In genomic region chr19:58350001-58350801, GRCh38 we compare ENCODE assay signal across 19 cellular contexts. TPM values are rescaled to one million over a fixed set of nuclear protein-coding genes. Genes with fewer than 3 reads are reported as not detected.
A peak's percentile ranks its signal among the peaks of the same experiment; 100 is the strongest.
DNase-seq lines count a peak whose midpoint lies in the region; ATAC-seq, FAIRE-seq and TF ChIP-seq lines count a peak whose summit lies in the region.
"Had no signal": no experiment of that assay in that cellular context is flagged by ENCODE, and none has a peak within 500 bp of the region (broad histone marks: within the 10 kb centered on the region; RNA-seq: fewer than 3 reads in every experiment).

No MANE protein-coding gene starts in this region.

- H3K36me3 Mint-ChIP-seq in activated CD8-positive, alpha-beta memory T cell treated with anti-CD3 and anti-CD28 coated beads, Interleukin-2, amount 10 ng/mL, durations not matched to agents 7 days and 5 days, result peaks cover 17% of the 10 kb centered on the region
- peaks cover 12% of the 10 kb centered on the region for H3K36me3 Mint-ChIP-seq in chondrocyte (ENCODE audit: low read depth)
- peaks cover 36 to 43% of the 10 kb centered on the region in 2 donors for H3K36me3 Mint-ChIP-seq in stimulated activated naive B cell treated with anti-CD40 and anti-IgM and Interleukin-4, amounts not matched to agents 10 μg/mL and 1 μg/mL and 100 μg/mL, for 72 hours

- no peaks in the 10 kb centered on the region for H3K79me2 ChIP-seq in HepG2 (ENCODE audit: insufficient read depth, low read length)

- ATAC-seq in activated CD8-positive, alpha-beta memory T cell treated with anti-CD3 and anti-CD28 coated beads, Interleukin-2, amount 10 ng/mL, durations not matched to agents 7 days and 5 days, result no peak
- no peak for ATAC-seq in HepG2
- no peak for ATAC-seq in stimulated activated naive B cell treated with anti-CD40 and anti-IgM and Interleukin-4, amounts not matched to agents 10 μg/mL and 1 μg/mL and 100 μg/mL, for 72 hours (replicated peaks)

- no peak for FAIRE-seq in HepG2 (lab: Jason Lieb, UNC)
- FAIRE-seq: A204.1 had no signal

- TF ChIP-seq CTCF in chondrocyte (IDR thresholded peaks at IDR 0.05) (no peak), HepG2 (CRISPR knock-in tag; IDR thresholded peaks at IDR 0.05) (no peak), sigmoid colon (IDR thresholded peaks at IDR 0.05) (no peak), brain microvascular endothelial cell (IDR thresholded peaks at IDR 0.05; ENCODE audit: low read depth, low read length, missing control alignments) (no peak)

- H3K4me1 Mint-ChIP-seq in activated CD8-positive, alpha-beta memory T cell treated with anti-CD3 and anti-CD28 coated beads, Interleukin-2, amount 10 ng/mL, durations not matched to agents 7 days and 5 days, result peaks cover 36% of the 10 kb centered on the region
- peaks cover 34% of the 10 kb centered on the region for H3K4me1 Mint-ChIP-seq in chondrocyte (ENCODE audit: low read depth)
- peaks cover 20 to 48% of the 10 kb centered on the region in 2 donors for H3K4me1 Mint-ChIP-seq in stimulated activated naive B cell treated with anti-CD40 and anti-IgM and Interleukin-4, amounts not matched to agents 10 μg/mL and 1 μg/mL and 100 μg/mL, for 72 hours

- H3K4me1 ChIP-seq in HepG2 (ENCODE audit: insufficient read depth, low read length) (peaks cover 45% of the 10 kb centered on the region), sigmoid colon (peaks cover 0 to 17% (median 12%) of the 10 kb centered on the region in 4 donors)

- intact Hi-C loops in HepG2 (cut with micrococcal nuclease; ENCODE audit: unreplicated experiment), result no loop called here
- intact Hi-C loops in sigmoid colon (cut with DNase I), result no loop called here

- no peaks in the 10 kb centered on the region for H3K9me3 Mint-ChIP-seq in activated CD8-positive, alpha-beta memory T cell treated with anti-CD3 and anti-CD28 coated beads, Interleukin-2, amount 10 ng/mL, durations not matched to agents 7 days and 5 days (ENCODE audit: low read depth)
- no peaks in the 10 kb centered on the region for H3K9me3 Mint-ChIP-seq in chondrocyte (ENCODE audit: low read depth)
- no peaks in the 10 kb centered on the region for H3K9me3 Mint-ChIP-seq in stimulated activated naive B cell treated with anti-CD40 and anti-IgM and Interleukin-4, amounts not matched to agents 10 μg/mL and 1 μg/mL and 100 μg/mL, for 72 hours
- H3K9me3 Mint-ChIP-seq: brain, H9, immature natural killer cell had no signal

- no TSS peak for BruUV-seq in HepG2 (replicated peaks; lab: Mats Ljungman, UMichigan)

- no peak overlapping the region for H3K4me2 ChIP-seq in HepG2 (ENCODE audit: low read depth, low read length)

- CTCF ChIA-PET in activated CD8-positive, alpha-beta memory T cell treated with anti-CD3 and anti-CD28 coated beads, Interleukin-2, amount 10 ng/mL, durations not matched to agents 7 days and 5 days (lab: Charles Lee), result no interaction called here
- CTCF ChIA-PET in HepG2 (lab: Yijun Ruan, JAX; ENCODE audit: low intra/inter-chr PET ratio, low total read pairs), result no interaction called here

- peak overlapping the region; percentile 44 for H3K4me3 Mint-ChIP-seq in activated CD8-positive, alpha-beta memory T cell treated with anti-CD3 and anti-CD28 coated beads, Interleukin-2, amount 10 ng/mL, durations not matched to agents 7 days and 5 days
- no peak overlapping the region for H3K4me3 Mint-ChIP-seq in chondrocyte (ENCODE audit: unreplicated experiment)
- peak overlapping the region; percentile 61 to 73 for H3K4me3 Mint-ChIP-seq in stimulated activated naive B cell treated with anti-CD40 and anti-IgM and Interleukin-4, amounts not matched to agents 10 μg/mL and 1 μg/mL and 100 μg/mL, for 72 hours
- H3K4me3 Mint-ChIP-seq: H9, immature natural killer cell had no signal

- TF ChIP-seq EP300 in HepG2 (IDR thresholded peaks at IDR 0.05; ENCODE audit: low read depth in 2 of 2, low read length in 2 of 2), result no peak
- TF ChIP-seq EP300 in HepG2 (CRISPR knock-in tag; IDR thresholded peaks at IDR 0.05; ENCODE audit: borderline replicate concordance), result no peak
- no peak for TF ChIP-seq EP300 in sigmoid colon (IDR thresholded peaks at IDR 0.05)

- no peak overlapping the region for H3K27ac Mint-ChIP-seq in activated CD8-positive, alpha-beta memory T cell treated with anti-CD3 and anti-CD28 coated beads, Interleukin-2, amount 10 ng/mL, durations not matched to agents 7 days and 5 days
- no peak overlapping the region for H3K27ac Mint-ChIP-seq in chondrocyte (ENCODE audit: unreplicated experiment)
- H3K27ac Mint-ChIP-seq in stimulated activated naive B cell treated with anti-CD40 and anti-IgM and Interleukin-4, amounts not matched to agents 10 μg/mL and 1 μg/mL and 100 μg/mL, for 72 hours, result no peak overlapping the region
- H3K27ac Mint-ChIP-seq: immature natural killer cell had no signal

- H3K27me3 Mint-ChIP-seq in activated CD8-positive, alpha-beta memory T cell treated with anti-CD3 and anti-CD28 coated beads, Interleukin-2, amount 10 ng/mL, durations not matched to agents 7 days and 5 days, result no peaks in the 10 kb centered on the region
- no peaks in the 10 kb centered on the region for H3K27me3 Mint-ChIP-seq in chondrocyte (ENCODE audit: low read depth)
- no peaks in the 10 kb centered on the region for H3K27me3 Mint-ChIP-seq in stimulated activated naive B cell treated with anti-CD40 and anti-IgM and Interleukin-4, amounts not matched to agents 10 μg/mL and 1 μg/mL and 100 μg/mL, for 72 hours

- in situ Hi-C loops in HepG2 (cut with HindIII; ENCODE audit: extremely low pct_ligation_motif_present, low pct_unique_long_range_greater_than_20kb) (no loop called here), brain microvascular endothelial cell (cut with HindIII; ENCODE audit: low pct_ligation_motif_present, low sequenced_read_pairs) (no loop called here)

- no peak for TF ChIP-seq RAD21 in HepG2 (CRISPR knock-in tag; IDR thresholded peaks at IDR 0.05)

- H4K20me1 ChIP-seq in HepG2 (ENCODE audit: insufficient read depth, low read length), result no peaks in the 10 kb centered on the region

- H3K36me3 ChIP-seq in HepG2 (replicated peaks in 1 of 2; ENCODE audit: control insufficient read depth in 1 of 2, insufficient read depth in 2 of 2, low read length in 2 of 2), result no peaks in the 10 kb centered on the region
- H3K36me3 ChIP-seq in sigmoid colon, result no peaks in the 10 kb centered on the region
- H3K36me3 ChIP-seq in brain microvascular endothelial cell (replicated peaks), result peaks cover 13% of the 10 kb centered on the region
- H3K36me3 ChIP-seq: SJCRH30 had no signal

- WGBS in HepG2 (ENCODE audit: low lambda C conversion rate), result 96% methylated on average over 54 of the region's 83 CpGs
- 21 to 28% methylated on average over 83 of the region's 83 CpGs for whole genome bisulfite sequencing in sigmoid colon, 2 donors

- no peak overlapping the region for H3K9ac ChIP-seq in HepG2 (ENCODE audit: insufficient read depth, low read depth, low read length)

- POLR2A ChIA-PET in HepG2 (lab: Yijun Ruan, JAX), result no interaction called here

- no peaks in the 10 kb centered on the region for H3K27me3 ChIP-seq in HepG2 (ENCODE audit: control insufficient read depth in 1 of 2, insufficient read depth in 2 of 2, low read length in 2 of 2)
- peaks cover 37 to 100% (median 93%) of the 10 kb centered on the region in 3 donors for H3K27me3 ChIP-seq in sigmoid colon
- H3K27me3 ChIP-seq in brain microvascular endothelial cell (replicated peaks), result no peaks in the 10 kb centered on the region
- H3K27me3 ChIP-seq: SJCRH30 had no signal

- TF ChIP-seq POLR2A in HepG2 (IDR thresholded peaks at IDR 0.05; ENCODE audit: insufficient read depth in 1 of 2, low read depth in 2 of 2, low read length in 2 of 2), result no peak
- no peak for TF ChIP-seq POLR2A in sigmoid colon (IDR thresholded peaks at IDR 0.05)

- H3K9me3 ChIP-seq in HepG2 (ENCODE audit: low read length) (no peaks in the 10 kb centered on the region), sigmoid colon (no peaks in the 10 kb centered on the region)
- H3K9me3 ChIP-seq: SJCRH30 had no signal

- H3K4me3 ChIP-seq in HepG2 (replicated peaks in 1 of 3; ENCODE audit: insufficient read depth in 1 of 3, low read depth in 2 of 3, low read length in 3 of 3), result no peak overlapping the region
- peak overlapping the region in 1 of 4 donors; percentile 7 for H3K4me3 ChIP-seq in sigmoid colon
- no peak overlapping the region for H3K4me3 ChIP-seq in brain microvascular endothelial cell (ENCODE audit: low read depth, low read length)
- H3K4me3 ChIP-seq: SJCRH30 had no signal

- no peak for DNase-seq in activated CD8-positive, alpha-beta memory T cell treated with anti-CD3 and anti-CD28 coated beads, Interleukin-2, amount 10 ng/mL, durations not matched to agents 7 days and 5 days
- no peak for DNase-seq in activated CD8-positive, alpha-beta memory T cell treated with anti-CD3 and anti-CD28 coated beads, Interleukin-2, amount 50 U/mL, for 48 hours
- DNase-seq in chondrocyte (ENCODE audit: low spot score), result peak; percentile 90
- no peak for DNase-seq in HepG2 (ENCODE audit: low spot score)
- DNase-seq in stimulated activated naive B cell treated with anti-CD40 and anti-IgM and Interleukin-4, amounts not matched to agents 10 μg/mL and 1 μg/mL and 100 μg/mL, for 72 hours, result no peak
- no peak for DNase-seq in sigmoid colon
- no peak for DNase-seq in brain microvascular endothelial cell
- no peak for DNase-seq in pons (ENCODE audit: low spot score)
- DNase-seq: activated CD4-positive, alpha-beta T cell treated with anti-CD3 and anti-CD28 coated beads, Interleukin-2, amount 50 U/mL, for 1 hour; CD8-positive, alpha-beta memory T cell; H9; immature natural killer cell; KBM-7; NCI-H1436; NCI-H226; SJCRH30; stimulated activated CD4-positive, alpha-beta T cell treated with anti-CD3 and anti-CD28 coated beads, Interleukin-15, amount 100 ng/mL, for 24 hours had no signal

- H2AFZ ChIP-seq in HepG2 (ENCODE audit: low read length), result no peak overlapping the region

- H3K27ac ChIP-seq in HepG2 (ENCODE audit: extremely low read length, insufficient read depth, low read length) (no peak overlapping the region), sigmoid colon (no peak overlapping the region), brain microvascular endothelial cell (no peak overlapping the region)
- H3K27ac ChIP-seq: SJCRH30 had no signal

RNA-seq across cellular contexts. Expression of gene A1BG, which starts 3.1 kb away (rescaled TPM):
- total RNA-seq in activated CD8-positive, alpha-beta memory T cell treated with anti-CD3 and anti-CD28 coated beads, Interleukin-2, amount 10 ng/mL, durations not matched to agents 7 days and 5 days, result 10 to 100 TPM; 12.2 to 12.8 TPM
- total RNA-seq in chondrocyte (49.7 to 53.8 TPM (median 50.2 TPM) in 3 replicates), HepG2 (2016; rRNA removed; fragmentation: Illumina TruSeq; extraction: Trizol) (15.1 and 41.4 TPM in 2 replicates), sigmoid colon (10 to 100 TPM in 2 of 4 donors, 1 to 10 TPM in 2; 1.9 to 17.4 (median 12.1) TPM)
- total RNA-seq in HepG2 (2016; cell fraction: cytosol; rRNA removed; fragmentation: Illumina TruSeq; extraction: Trizol; ENCODE audit: low read depth), result 4.8 and 5.3 TPM in 2 replicates
- 10.3 and 47.9 TPM in 2 replicates for total RNA-seq in HepG2 (2016; cell fraction: insoluble cytoplasmic fraction; rRNA removed; fragmentation: Illumina TruSeq; extraction: Trizol)
- 6.5 and 6.7 TPM in 2 replicates for total RNA-seq in HepG2 (2016; cell fraction: membrane; rRNA removed; fragmentation: Illumina TruSeq; extraction: Trizol)
- total RNA-seq in HepG2 (2016; cell fraction: nucleus; rRNA removed; fragmentation: Illumina TruSeq; extraction: Trizol), result 31.7 and 39.4 TPM in 2 replicates
- polyA plus RNA-seq in HepG2 (2011; rRNA removed) (14.7 and 49.8 TPM in 2 replicates), sigmoid colon (10 to 100 TPM in 2 of 3 donors, 1 to 10 TPM in 1; 7.2 to 23.4 (median 16.0) TPM)
- 18.1 and 24.4 TPM in 2 replicates for polyA plus RNA-seq in HepG2 (2011; cell fraction: cytosol; rRNA removed)
- 63.3 and 113 TPM in 2 replicates for polyA plus RNA-seq in HepG2 (2011; cell fraction: nucleus; rRNA removed)
- 59.9 and 62.4 TPM in 2 replicates for polyA plus RNA-seq in HepG2 (2012)
- polyA plus RNA-seq in HepG2 (2016; cell fraction: cytosol; fragmentation: Illumina TruSeq; extraction: Trizol; ENCODE audit: low read depth), result 4.3 and 5.6 TPM in 2 replicates
- polyA plus RNA-seq in HepG2 (2016; cell fraction: insoluble cytoplasmic fraction; fragmentation: Illumina TruSeq; extraction: Trizol; ENCODE audit: low read depth), result 11.3 and 14.4 TPM in 2 replicates
- 4.0 and 4.9 TPM in 2 replicates for polyA plus RNA-seq in HepG2 (2016; cell fraction: membrane; fragmentation: Illumina TruSeq; extraction: Trizol; ENCODE audit: low read depth)
- 43.5 and 59.5 TPM in 2 replicates for polyA plus RNA-seq in HepG2 (2016; cell fraction: nucleus; fragmentation: Illumina TruSeq; extraction: Trizol; ENCODE audit: insufficient read depth, low read depth)
- polyA minus RNA-seq in HepG2 (2011; rRNA and poly(A)+ RNA removed; ENCODE audit: low replicate concordance), result 0.23 and 15.3 TPM in 2 replicates
- polyA minus RNA-seq in HepG2 (2011; cell fraction: cytosol; rRNA and poly(A)+ RNA removed), result 3.8 and 9.5 TPM in 2 replicates
- 6.4 and 10.7 TPM in 2 replicates for polyA minus RNA-seq in HepG2 (2011; cell fraction: nucleus; rRNA and poly(A)+ RNA removed)

RNA-seq across cellular contexts. Expression of gene ZNF497, which starts 12.3 kb away (rescaled TPM):
- under 1 TPM; 0.87 to 0.91 TPM for total RNA-seq in activated CD8-positive, alpha-beta memory T cell treated with anti-CD3 and anti-CD28 coated beads, Interleukin-2, amount 10 ng/mL, durations not matched to agents 7 days and 5 days
- total RNA-seq in chondrocyte (0.65 to 0.69 TPM (median 0.68 TPM) in 3 replicates), HepG2 (2016; rRNA removed; fragmentation: Illumina TruSeq; extraction: Trizol) (1.1 and 1.9 TPM in 2 replicates), sigmoid colon (under 1 TPM; 0.28 to 0.54 (median 0.43) TPM)
- total RNA-seq in HepG2 (2016; cell fraction: cytosol; rRNA removed; fragmentation: Illumina TruSeq; extraction: Trizol; ENCODE audit: low read depth), result 0.10 and 0.53 TPM in 2 replicates
- 1.4 and 1.9 TPM in 2 replicates for total RNA-seq in HepG2 (2016; cell fraction: insoluble cytoplasmic fraction; rRNA removed; fragmentation: Illumina TruSeq; extraction: Trizol)
- 0.76 and 0.77 TPM in 2 replicates for total RNA-seq in HepG2 (2016; cell fraction: membrane; rRNA removed; fragmentation: Illumina TruSeq; extraction: Trizol)
- total RNA-seq in HepG2 (2016; cell fraction: nucleus; rRNA removed; fragmentation: Illumina TruSeq; extraction: Trizol), result 1.4 and 2.1 TPM in 2 replicates
- polyA plus RNA-seq in HepG2 (2011; rRNA removed) (1.5 and 1.8 TPM in 2 replicates), sigmoid colon (under 1 TPM in 2 of 3 donors, not detected in 1; 0.46 to 0.79 TPM)
- 0.74 and 1.2 TPM in 2 replicates for polyA plus RNA-seq in HepG2 (2011; cell fraction: cytosol; rRNA removed)
- polyA plus RNA-seq in HepG2 (2011; cell fraction: nucleus; rRNA removed), result 9.3 and 11.8 TPM in 2 replicates
- polyA plus RNA-seq in HepG2 (2012), result 0.83 and 1.1 TPM in 2 replicates
- 0.10 and 0.16 TPM in 2 replicates for polyA plus RNA-seq in HepG2 (2016; cell fraction: cytosol; fragmentation: Illumina TruSeq; extraction: Trizol; ENCODE audit: low read depth)
- 0.84 and 1.1 TPM in 2 replicates for polyA plus RNA-seq in HepG2 (2016; cell fraction: insoluble cytoplasmic fraction; fragmentation: Illumina TruSeq; extraction: Trizol; ENCODE audit: low read depth)
- 0.37 and 0.49 TPM in 2 replicates for polyA plus RNA-seq in HepG2 (2016; cell fraction: membrane; fragmentation: Illumina TruSeq; extraction: Trizol; ENCODE audit: low read depth)
- polyA plus RNA-seq in HepG2 (2016; cell fraction: nucleus; fragmentation: Illumina TruSeq; extraction: Trizol; ENCODE audit: insufficient read depth, low read depth), result 3.8 and 4.5 TPM in 2 replicates
- polyA minus RNA-seq in HepG2 (2011; rRNA and poly(A)+ RNA removed; ENCODE audit: low replicate concordance), result 3.8 and 4.0 TPM in 2 replicates
- polyA minus RNA-seq in HepG2 (2011; cell fraction: cytosol; rRNA and poly(A)+ RNA removed), result 0.40 and 0.79 TPM in 2 replicates
- polyA minus RNA-seq in HepG2 (2011; cell fraction: nucleus; rRNA and poly(A)+ RNA removed), result 2.7 and 3.0 TPM in 2 replicates

RNA-seq across cellular contexts. Expression of gene ZSCAN22, which starts 23.4 kb away (rescaled TPM):
- 1 to 10 TPM; 4.4 to 6.3 TPM for total RNA-seq in activated CD8-positive, alpha-beta memory T cell treated with anti-CD3 and anti-CD28 coated beads, Interleukin-2, amount 10 ng/mL, durations not matched to agents 7 days and 5 days
- total RNA-seq in chondrocyte (2.8 to 3.2 TPM (median 3.0 TPM) in 3 replicates), HepG2 (2016; rRNA removed; fragmentation: Illumina TruSeq; extraction: Trizol) (2.5 and 3.1 TPM in 2 replicates), sigmoid colon (1 to 10 TPM; 1.4 to 3.6 (median 2.2) TPM)
- 0.30 and 0.44 TPM in 2 replicates for total RNA-seq in HepG2 (2016; cell fraction: cytosol; rRNA removed; fragmentation: Illumina TruSeq; extraction: Trizol; ENCODE audit: low read depth)
- total RNA-seq in HepG2 (2016; cell fraction: insoluble cytoplasmic fraction; rRNA removed; fragmentation: Illumina TruSeq; extraction: Trizol), result 2.2 and 3.2 TPM in 2 replicates
- 1.3 TPM in 2 replicates for total RNA-seq in HepG2 (2016; cell fraction: membrane; rRNA removed; fragmentation: Illumina TruSeq; extraction: Trizol)
- total RNA-seq in HepG2 (2016; cell fraction: nucleus; rRNA removed; fragmentation: Illumina TruSeq; extraction: Trizol), result 1.8 and 2.3 TPM in 2 replicates
- polyA plus RNA-seq in HepG2 (2011; rRNA removed) (3.5 and 3.6 TPM in 2 replicates), sigmoid colon (1 to 10 TPM in 1 of 3 donors, under 1 TPM in 2; 0.60 to 1.3 (median 0.69) TPM)
- 2.1 and 2.5 TPM in 2 replicates for polyA plus RNA-seq in HepG2 (2011; cell fraction: cytosol; rRNA removed)
- polyA plus RNA-seq in HepG2 (2011; cell fraction: nucleus; rRNA removed), result 2.6 and 2.7 TPM in 2 replicates
- polyA plus RNA-seq in HepG2 (2012), result 0.98 and 1.5 TPM in 2 replicates
- 0.28 and 0.33 TPM in 2 replicates for polyA plus RNA-seq in HepG2 (2016; cell fraction: cytosol; fragmentation: Illumina TruSeq; extraction: Trizol; ENCODE audit: low read depth)
- polyA plus RNA-seq in HepG2 (2016; cell fraction: insoluble cytoplasmic fraction; fragmentation: Illumina TruSeq; extraction: Trizol; ENCODE audit: low read depth), result 1.6 and 1.9 TPM in 2 replicates
- 0.57 and 0.63 TPM in 2 replicates for polyA plus RNA-seq in HepG2 (2016; cell fraction: membrane; fragmentation: Illumina TruSeq; extraction: Trizol; ENCODE audit: low read depth)
- 2.4 and 3.1 TPM in 2 replicates for polyA plus RNA-seq in HepG2 (2016; cell fraction: nucleus; fragmentation: Illumina TruSeq; extraction: Trizol; ENCODE audit: insufficient read depth, low read depth)
- polyA minus RNA-seq in HepG2 (2011; rRNA and poly(A)+ RNA removed; ENCODE audit: low replicate concordance), result 10.3 and 17.6 TPM in 2 replicates
- 1.9 and 2.6 TPM in 2 replicates for polyA minus RNA-seq in HepG2 (2011; cell fraction: cytosol; rRNA and poly(A)+ RNA removed)
- polyA minus RNA-seq in HepG2 (2011; cell fraction: nucleus; rRNA and poly(A)+ RNA removed), result 4.1 and 4.6 TPM in 2 replicates

RNA-seq across cellular contexts. Expression of gene ZNF837, which starts 30.6 kb away (rescaled TPM):
- 1 to 10 TPM in 1 of 2 experiments, under 1 TPM in 1; 0.98 to 1.2 TPM for total RNA-seq in activated CD8-positive, alpha-beta memory T cell treated with anti-CD3 and anti-CD28 coated beads, Interleukin-2, amount 10 ng/mL, durations not matched to agents 7 days and 5 days
- total RNA-seq in chondrocyte, result 2.0 to 3.5 TPM (median 2.5 TPM) in 3 replicates
- total RNA-seq in HepG2 (2016; rRNA removed; fragmentation: Illumina TruSeq; extraction: Trizol), result 0.73 and 1.3 TPM in 2 replicates
- 0.71 and 0.79 TPM in 2 replicates for total RNA-seq in HepG2 (2016; cell fraction: cytosol; rRNA removed; fragmentation: Illumina TruSeq; extraction: Trizol; ENCODE audit: low read depth)
- total RNA-seq in HepG2 (2016; cell fraction: insoluble cytoplasmic fraction; rRNA removed; fragmentation: Illumina TruSeq; extraction: Trizol), result 0.68 and 1.8 TPM in 2 replicates
- total RNA-seq in HepG2 (2016; cell fraction: membrane; rRNA removed; fragmentation: Illumina TruSeq; extraction: Trizol), result 1.5 and 2.2 TPM in 2 replicates
- total RNA-seq in HepG2 (2016; cell fraction: nucleus; rRNA removed; fragmentation: Illumina TruSeq; extraction: Trizol), result 1.0 and 1.6 TPM in 2 replicates
- 0.29 and 0.69 TPM in 2 replicates for polyA plus RNA-seq in HepG2 (2011; rRNA removed)
- 0.37 and 0.87 TPM in 2 replicates for polyA plus RNA-seq in HepG2 (2011; cell fraction: cytosol; rRNA removed)
- polyA plus RNA-seq in HepG2 (2011; cell fraction: nucleus; rRNA removed), result 1.6 TPM in 2 replicates
- 0.47 and 0.56 TPM in 2 replicates for polyA plus RNA-seq in HepG2 (2012)
- polyA plus RNA-seq in HepG2 (2016; cell fraction: cytosol; fragmentation: Illumina TruSeq; extraction: Trizol; ENCODE audit: low read depth), result 0.55 and 0.72 TPM in 2 replicates
- polyA plus RNA-seq in HepG2 (2016; cell fraction: insoluble cytoplasmic fraction; fragmentation: Illumina TruSeq; extraction: Trizol; ENCODE audit: low read depth), result 0.70 and 0.97 TPM in 2 replicates
- polyA plus RNA-seq in HepG2 (2016; cell fraction: membrane; fragmentation: Illumina TruSeq; extraction: Trizol; ENCODE audit: low read depth), result 0.61 and 0.99 TPM in 2 replicates
- polyA plus RNA-seq in HepG2 (2016; cell fraction: nucleus; fragmentation: Illumina TruSeq; extraction: Trizol; ENCODE audit: insufficient read depth, low read depth), result 0.38 and 1.3 TPM in 2 replicates
- polyA minus RNA-seq in HepG2 (2011; rRNA and poly(A)+ RNA removed; ENCODE audit: low replicate concordance), result 0.47 and 1.0 TPM in 2 replicates
- 0.44 and 0.69 TPM in 2 replicates for polyA minus RNA-seq in HepG2 (2011; cell fraction: cytosol; rRNA and poly(A)+ RNA removed)
- polyA minus RNA-seq in HepG2 (2011; cell fraction: nucleus; rRNA and poly(A)+ RNA removed), result 0.25 and 0.90 TPM in 2 replicates
- total RNA-seq in sigmoid colon, result 1 to 10 TPM in 3 of 4 donors, under 1 TPM in 1; 0.66 to 2.2 (median 1.5) TPM
- 1 to 10 TPM; 1.2 to 2.5 (median 1.8) TPM for polyA plus RNA-seq in sigmoid colon

RNA-seq across cellular contexts. Expression of gene RPS5, which starts 36.9 kb away (rescaled TPM):
- total RNA-seq in activated CD8-positive, alpha-beta memory T cell treated with anti-CD3 and anti-CD28 coated beads, Interleukin-2, amount 10 ng/mL, durations not matched to agents 7 days and 5 days, result 1,000 to 10,000 TPM in 1 of 2 experiments, 100 to 1,000 TPM in 1; 914 to 1,022 TPM
- total RNA-seq in chondrocyte, result 624 to 792 TPM (median 634 TPM) in 3 replicates
- 1,544 and 1,715 TPM in 2 replicates for total RNA-seq in HepG2 (2016; rRNA removed; fragmentation: Illumina TruSeq; extraction: Trizol)
- 2,017 and 2,110 TPM in 2 replicates for total RNA-seq in HepG2 (2016; cell fraction: cytosol; rRNA removed; fragmentation: Illumina TruSeq; extraction: Trizol; ENCODE audit: low read depth)
- total RNA-seq in HepG2 (2016; cell fraction: insoluble cytoplasmic fraction; rRNA removed; fragmentation: Illumina TruSeq; extraction: Trizol), result 1,517 and 1,921 TPM in 2 replicates
- total RNA-seq in HepG2 (2016; cell fraction: membrane; rRNA removed; fragmentation: Illumina TruSeq; extraction: Trizol), result 2,939 and 3,145 TPM in 2 replicates
- 614 and 724 TPM in 2 replicates for total RNA-seq in HepG2 (2016; cell fraction: nucleus; rRNA removed; fragmentation: Illumina TruSeq; extraction: Trizol)
- polyA plus RNA-seq in HepG2 (2011; rRNA removed), result 4,145 and 4,408 TPM in 2 replicates
- 3,539 and 5,584 TPM in 2 replicates for polyA plus RNA-seq in HepG2 (2011; cell fraction: cytosol; rRNA removed)
- polyA plus RNA-seq in HepG2 (2011; cell fraction: nucleus; rRNA removed), result 1,780 and 1,928 TPM in 2 replicates
- polyA plus RNA-seq in HepG2 (2012), result 1,706 and 1,819 TPM in 2 replicates
- 2,310 and 2,596 TPM in 2 replicates for polyA plus RNA-seq in HepG2 (2016; cell fraction: cytosol; fragmentation: Illumina TruSeq; extraction: Trizol; ENCODE audit: low read depth)
- 1,782 and 1,827 TPM in 2 replicates for polyA plus RNA-seq in HepG2 (2016; cell fraction: insoluble cytoplasmic fraction; fragmentation: Illumina TruSeq; extraction: Trizol; ENCODE audit: low read depth)
- 3,073 and 3,180 TPM in 2 replicates for polyA plus RNA-seq in HepG2 (2016; cell fraction: membrane; fragmentation: Illumina TruSeq; extraction: Trizol; ENCODE audit: low read depth)
- 1,095 and 1,142 TPM in 2 replicates for polyA plus RNA-seq in HepG2 (2016; cell fraction: nucleus; fragmentation: Illumina TruSeq; extraction: Trizol; ENCODE audit: insufficient read depth, low read depth)
- 2,710 and 3,749 TPM in 2 replicates for polyA minus RNA-seq in HepG2 (2011; rRNA and poly(A)+ RNA removed; ENCODE audit: low replicate concordance)
- polyA minus RNA-seq in HepG2 (2011; cell fraction: cytosol; rRNA and poly(A)+ RNA removed), result 541 and 557 TPM in 2 replicates
- polyA minus RNA-seq in HepG2 (2011; cell fraction: nucleus; rRNA and poly(A)+ RNA removed), result 340 and 381 TPM in 2 replicates
- total RNA-seq in sigmoid colon, result 1,000 to 10,000 TPM; 1,322 to 2,581 (median 2,411) TPM
- polyA plus RNA-seq in sigmoid colon, result 1,000 to 10,000 TPM; 1,097 to 1,974 (median 1,406) TPM
